In genomic region chr19:13092608-13093260, GRCh38 we compare ENCODE assay signal across 2 cellular contexts.
TF ChIP-seq lines count a peak whose summit lies in the region.

No MANE protein-coding gene starts in this region.

TF ChIP-seq in SK-N-SH, 30 proteins besides CTCF, POLR2A, EP300 and RAD21:
- TF ChIP-seq NRF1 (IDR thresholded peaks at IDR 0.05; ENCODE audit: low read depth, low read length) (no peak), GATA2 (CRISPR knock-in tag; IDR thresholded peaks at IDR 0.05) (no peak), TEAD4 (IDR thresholded peaks at IDR 0.05; ENCODE audit: borderline replicate concordance, insufficient read depth) (no peak), TCF12 (IDR thresholded peaks at IDR 0.05) (no peak), SMC3 (IDR thresholded peaks at IDR 0.05; ENCODE audit: low read depth, low read length) (no peak), RFX5 (IDR thresholded peaks at IDR 0.05; ENCODE audit: low read length) (no peak), EZH2phosphoT487 (IDR thresholded peaks at IDR 0.05; ENCODE audit: borderline replicate concordance, low read depth) (no peak), YY1 (IDR thresholded peaks at IDR 0.05; ENCODE audit: low read depth) (no peak), NFIC (IDR thresholded peaks at IDR 0.05; ENCODE audit: borderline replicate concordance) (no peak), MEF2A (IDR thresholded peaks at IDR 0.05; ENCODE audit: borderline replicate concordance, low read depth) (no peak), POLR2AphosphoS5 (IDR thresholded peaks at IDR 0.05; ENCODE audit: low read depth, low read length) (no peak)
TF ChIP-seq in SK-N-SH: peak in this region for 0.

TF ChIP-seq in SK-N-SH treated with all-trans-retinoic acid at 6 μM for 48 hours, 23 proteins besides CTCF, POLR2A, EP300 and RAD21:
- TF ChIP-seq TOX (CRISPR knock-in tag; IDR thresholded peaks at IDR 0.05; ENCODE audit: borderline replicate concordance) (no peak), RARB (CRISPR knock-in tag; IDR thresholded peaks at IDR 0.05) (no peak), SNAI2 (CRISPR knock-in tag; IDR thresholded peaks at IDR 0.05) (no peak)
